ENCODE assay signal across 8 cellular contexts in genomic region chr10:33010132-33011037, GRCh38. TPM values are rescaled to one million over a fixed set of nuclear protein-coding genes. Genes with fewer than 3 reads are reported as not detected.
DNase-seq lines count a peak whose midpoint lies in the region; ATAC-seq and TF ChIP-seq lines count a peak whose summit lies in the region.

No MANE protein-coding gene starts in this region.

- POLR2A ChIA-PET in activated CD4-positive, alpha-beta T cell treated with anti-CD3 and anti-CD28 coated beads for 36 hours (lab: Charles Lee), result interaction anchor here (1.4 kb wide), 1 partner anchor 106 kb away, joined by 3 read pairs; no protein-coding TSS in a partner anchor

- H3K27ac Mint-ChIP-seq in activated CD4-positive, alpha-beta T cell treated with anti-CD3 and anti-CD28 coated beads for 36 hours, result no peak overlapping the region
- no peak overlapping the region for H3K27ac Mint-ChIP-seq in activated CD4-positive, alpha-beta T cell treated with anti-CD3 and anti-CD28 coated beads, Interleukin-2, amount 10 ng/mL, durations not matched to agents 24 days and 14 days
- H3K27ac Mint-ChIP-seq in nephron, result no peak overlapping the region

- CTCF ChIA-PET in activated CD4-positive, alpha-beta T cell treated with anti-CD3 and anti-CD28 coated beads for 36 hours (lab: Charles Lee), result interaction anchor here (0.6 to 3.0 kb wide), 11 partner anchors 8 to 619 kb away, joined by 3 to 10 read pairs (median 4); no protein-coding TSS in a partner anchor

- H3K4me3 Mint-ChIP-seq in activated CD4-positive, alpha-beta T cell treated with anti-CD3 and anti-CD28 coated beads for 36 hours, result no peak overlapping the region
- no peak overlapping the region for H3K4me3 Mint-ChIP-seq in activated CD4-positive, alpha-beta T cell treated with anti-CD3 and anti-CD28 coated beads, Interleukin-2, amount 10 ng/mL, durations not matched to agents 24 days and 14 days
- H3K4me3 Mint-ChIP-seq in nephron, result no peak overlapping the region

- peaks cover 7% of the 10 kb centered on the region for H3K27me3 Mint-ChIP-seq in activated CD4-positive, alpha-beta T cell treated with anti-CD3 and anti-CD28 coated beads for 36 hours
- H3K27me3 Mint-ChIP-seq in activated CD4-positive, alpha-beta T cell treated with anti-CD3 and anti-CD28 coated beads, Interleukin-2, amount 10 ng/mL, durations not matched to agents 24 days and 14 days, result peaks cover 11% of the 10 kb centered on the region
- peaks cover 15% of the 10 kb centered on the region for H3K27me3 Mint-ChIP-seq in nephron (ENCODE audit: low read depth)

- ATAC-seq in activated CD4-positive, alpha-beta T cell treated with anti-CD3 and anti-CD28 coated beads for 36 hours, result peak; percentile 8
- ATAC-seq in HG02852 (IDR thresholded peaks at IDR 0.05; ENCODE audit: unreplicated experiment), result no peak

- H3K9me3 Mint-ChIP-seq in activated CD4-positive, alpha-beta T cell treated with anti-CD3 and anti-CD28 coated beads for 36 hours (ENCODE audit: low read depth), result no peaks in the 10 kb centered on the region
- H3K9me3 Mint-ChIP-seq in activated CD4-positive, alpha-beta T cell treated with anti-CD3 and anti-CD28 coated beads, Interleukin-2, amount 10 ng/mL, durations not matched to agents 24 days and 14 days, result no peaks in the 10 kb centered on the region
- no peaks in the 10 kb centered on the region for H3K9me3 Mint-ChIP-seq in nephron

- DNase-seq in activated CD4-positive, alpha-beta T cell treated with anti-CD3 and anti-CD28 coated beads for 36 hours, result peak; percentile 33
- DNase-seq in activated CD4-positive, alpha-beta T cell treated with anti-CD3 and anti-CD28 coated beads, Interleukin-2, amount 10 ng/mL, durations not matched to agents 24 days and 14 days, result no peak
- DNase-seq in NCI-H526 treated with DMSO at 0.1 percent for 48 hours (lab: John Stamatoyannopoulos, UW) (peak; percentile 42), cerebellar cortex (ENCODE audit: low spot score) (peak; percentile 47), retina (no peak), germinal center (ENCODE audit: low spot score) (no peak)

- intact Hi-C loops in activated CD4-positive, alpha-beta T cell treated with anti-CD3 and anti-CD28 coated beads for 36 hours (cut with DNase I, micrococcal nuclease), result no loop called here
- intact Hi-C loops in activated CD4-positive, alpha-beta T cell treated with anti-CD3 and anti-CD28 coated beads, Interleukin-2, amount 10 ng/mL, durations not matched to agents 24 days and 14 days (cut with micrococcal nuclease), result no loop called here

- peaks cover 36% of the 10 kb centered on the region for H3K4me1 Mint-ChIP-seq in activated CD4-positive, alpha-beta T cell treated with anti-CD3 and anti-CD28 coated beads for 36 hours
- H3K4me1 Mint-ChIP-seq in activated CD4-positive, alpha-beta T cell treated with anti-CD3 and anti-CD28 coated beads, Interleukin-2, amount 10 ng/mL, durations not matched to agents 24 days and 14 days, result peaks cover 17% of the 10 kb centered on the region
- H3K4me1 Mint-ChIP-seq in nephron, result peaks cover 13% of the 10 kb centered on the region

- TF ChIP-seq CTCF in nephron (IDR thresholded peaks at IDR 0.05; ENCODE audit: unreplicated experiment in 3 of 3), result peak; percentile 22 to 38 (median 34)

- H3K36me3 Mint-ChIP-seq in activated CD4-positive, alpha-beta T cell treated with anti-CD3 and anti-CD28 coated beads for 36 hours (ENCODE audit: low read depth), result no peaks in the 10 kb centered on the region
- no peaks in the 10 kb centered on the region for H3K36me3 Mint-ChIP-seq in activated CD4-positive, alpha-beta T cell treated with anti-CD3 and anti-CD28 coated beads, Interleukin-2, amount 10 ng/mL, durations not matched to agents 24 days and 14 days (ENCODE audit: low read depth)
- no peaks in the 10 kb centered on the region for H3K36me3 Mint-ChIP-seq in nephron (ENCODE audit: low read depth)

RNA-seq across cellular contexts. Expression of gene ITGB1, which starts 52.4 kb away (rescaled TPM):
- total RNA-seq in activated CD4-positive, alpha-beta T cell treated with anti-CD3 and anti-CD28 coated beads for 36 hours, result 10 to 100 TPM; 57.6 to 68.9 TPM
- 50.5 and 57.5 TPM in 2 replicates for total RNA-seq in activated CD4-positive, alpha-beta T cell treated with anti-CD3 and anti-CD28 coated beads, Interleukin-2, amount 10 ng/mL, durations not matched to agents 24 days and 14 days

Comparison
In these comparisons a context has a peak if more than half of its experiments do, and no peak if none do; other contexts are left out.
1. DNase-seq: peak in activated CD4-positive, alpha-beta T cell treated with anti-CD3 and anti-CD28 coated beads for 36 hours (single experiment), NCI-H526 treated with DMSO at 0.1 percent for 48 hours (single experiment) and cerebellar cortex (single experiment); none in activated CD4-positive, alpha-beta T cell treated with anti-CD3 and anti-CD28 coated beads, Interleukin-2, amount 10 ng/mL, durations not matched to agents 24 days and 14 days (single experiment), retina (single experiment) and germinal center (single experiment).